Comparison of ENCODE assay signal across 8 cellular contexts in the genomic region with DNA sequence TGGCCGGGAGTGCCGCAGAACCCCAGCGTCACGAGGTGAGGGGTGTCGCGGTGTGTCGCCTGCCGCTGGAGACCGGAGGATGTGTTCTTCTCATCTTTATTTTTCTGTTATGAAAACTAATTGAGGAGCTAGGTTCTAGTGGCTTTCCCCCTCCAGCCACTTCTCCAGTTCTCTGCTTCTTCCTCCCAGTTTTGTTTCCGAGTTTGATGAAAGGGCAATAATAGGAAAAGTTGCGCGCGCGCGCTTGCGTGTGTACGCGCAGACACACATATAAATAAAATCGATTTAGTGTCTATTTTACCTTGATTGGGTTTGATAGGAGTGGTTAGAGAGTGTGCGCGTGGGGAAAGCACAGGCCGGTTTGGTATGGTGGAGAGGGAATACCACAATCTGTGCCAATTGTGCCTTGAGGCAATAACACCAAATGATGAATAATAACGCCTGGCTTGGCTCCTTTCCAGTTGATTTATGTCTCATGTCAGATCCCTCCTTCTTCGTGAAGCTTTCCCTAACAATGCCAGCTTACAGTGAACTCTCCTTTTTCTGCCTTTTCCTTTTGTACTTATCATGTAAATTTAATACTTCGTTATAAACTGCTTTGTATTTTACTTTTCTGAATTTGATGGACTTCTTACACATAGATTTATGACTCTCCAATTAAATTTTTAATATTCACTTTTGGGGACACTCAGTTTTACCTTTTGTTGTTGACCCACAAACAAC. TPM values are rescaled to one million over a fixed set of nuclear protein-coding genes. Genes with fewer than 3 reads are reported as not detected.
DNase-seq lines count a peak whose midpoint lies in the region; ATAC-seq and TF ChIP-seq lines count a peak whose summit lies in the region.

No MANE protein-coding gene starts in this region.

- H3K27me3 Mint-ChIP-seq in activated naive CD4-positive, alpha-beta T cell treated with anti-CD3 and anti-CD28 coated beads, Interleukin-2, amount 10 ng/mL, durations not matched to agents 7 days and 5 days = peaks cover 11% of the 10 kb centered on the region

- H3K4me3 Mint-ChIP-seq in activated naive CD4-positive, alpha-beta T cell treated with anti-CD3 and anti-CD28 coated beads, Interleukin-2, amount 10 ng/mL, durations not matched to agents 7 days and 5 days = peak overlapping the region; percentile 85

- TF ChIP-seq CTCF in C4-2B (conservative IDR thresholded peaks at IDR 0.05) = peak; percentile 52

- H3K36me3 Mint-ChIP-seq in activated naive CD4-positive, alpha-beta T cell treated with anti-CD3 and anti-CD28 coated beads, Interleukin-2, amount 10 ng/mL, durations not matched to agents 7 days and 5 days = peaks cover 48% of the 10 kb centered on the region

- peaks cover 2% of the 10 kb centered on the region for H3K9me3 Mint-ChIP-seq in activated naive CD4-positive, alpha-beta T cell treated with anti-CD3 and anti-CD28 coated beads, Interleukin-2, amount 10 ng/mL, durations not matched to agents 7 days and 5 days

- DNase-seq in HS-5 (ENCODE audit: low read depth) (peak; percentile 95), OCI-M1 (lab: John Stamatoyannopoulos, UW) (peak; percentile 54), Right ventricle myocardium superior (peak; percentile 61), pulmonary artery endothelial cell (ENCODE audit: low read depth, low spot score) (peak; percentile 81)
- DNase-seq in activated naive CD4-positive, alpha-beta T cell treated with anti-CD3 and anti-CD28 coated beads, Interleukin-2, amount 10 ng/mL, durations not matched to agents 7 days and 5 days = no peak

- intact Hi-C loops in Right ventricle myocardium superior (cut with DNase I) = loop anchor here (2.0 to 5.0 kb wide), 3 partner anchors 141 to 461 kb away; no protein-coding TSS in a partner anchor

- H3K27ac ChIP-seq in C4-2B = peak overlapping the region; percentile 77; the same call in 1 of the 2 replicates

- ATAC-seq in Right ventricle myocardium superior (ENCODE audit: poor library complexity) = no peak
- no peak for ATAC-seq in HG03342 (IDR thresholded peaks at IDR 0.05; ENCODE audit: unreplicated experiment)
- no peak for ATAC-seq in activated CD4-positive, CD25-positive, alpha-beta regulatory T cell treated with anti-CD3 and anti-CD28 coated beads, Interleukin-2, amount 50 U/mL, for 24 hours

- CTCF ChIA-PET in activated naive CD4-positive, alpha-beta T cell treated with anti-CD3 and anti-CD28 coated beads, Interleukin-2, amount 10 ng/mL, durations not matched to agents 7 days and 5 days (lab: Charles Lee) = interaction anchor here (0.7 to 5.1 kb wide), 12 partner anchors 11 to 461 kb away, joined by 3 to 34 read pairs (median 3); partner anchors contain the start of gene SSR3

- peaks cover 59% of the 10 kb centered on the region for H3K4me1 Mint-ChIP-seq in activated naive CD4-positive, alpha-beta T cell treated with anti-CD3 and anti-CD28 coated beads, Interleukin-2, amount 10 ng/mL, durations not matched to agents 7 days and 5 days

- peak overlapping the region; percentile 98 for H3K27ac Mint-ChIP-seq in activated naive CD4-positive, alpha-beta T cell treated with anti-CD3 and anti-CD28 coated beads, Interleukin-2, amount 10 ng/mL, durations not matched to agents 7 days and 5 days

RNA-seq across cellular contexts. Expression of gene TIPARP, which starts 1.5 kb away (rescaled TPM):
- 31.6 TPM for total RNA-seq in Right ventricle myocardium superior
- total RNA-seq in pulmonary artery endothelial cell = 32.7 and 51.4 TPM in 2 replicates
